12 cellular contexts compared by ENCODE assay signal in the genomic region with DNA sequence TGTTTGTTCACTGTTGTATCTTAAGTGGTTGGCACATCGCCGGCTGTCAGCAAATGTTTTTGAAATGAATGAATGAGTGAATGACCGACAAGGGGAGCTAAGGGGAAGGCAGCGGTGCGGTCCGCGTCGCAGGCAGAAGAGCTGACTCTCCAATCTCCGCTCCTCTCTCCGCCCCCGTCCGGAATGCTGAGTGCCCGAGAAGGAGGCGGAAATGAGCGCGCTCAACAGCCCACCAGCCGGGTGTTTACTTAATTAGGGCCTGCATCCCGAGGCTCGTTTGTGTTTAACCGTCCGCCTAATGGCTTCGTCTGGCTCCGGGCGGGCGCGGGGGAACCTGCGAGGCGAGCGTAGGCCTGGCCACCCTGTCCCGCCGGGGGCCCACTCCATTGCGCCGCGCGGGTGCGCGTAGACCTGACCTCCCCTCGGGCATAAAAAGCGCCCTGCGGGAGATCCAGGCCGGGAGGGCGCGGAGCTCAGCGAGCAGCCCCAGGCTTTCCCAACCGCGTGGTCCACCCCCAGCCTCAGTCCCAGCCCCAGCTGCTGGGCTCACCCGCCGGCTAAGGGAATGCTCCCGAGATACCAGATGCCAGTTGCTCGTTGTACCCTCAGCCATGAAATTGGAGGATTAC. TPM values are rescaled to one million over a fixed set of nuclear protein-coding genes. Genes with fewer than 3 reads are reported as not detected.
A peak's percentile ranks its signal among the peaks of the same experiment; 100 is the strongest.
DNase-seq lines count a peak whose midpoint lies in the region; ATAC-seq, FAIRE-seq and TF ChIP-seq lines count a peak whose summit lies in the region.
"Had no signal": no experiment of that assay in that cellular context is flagged by ENCODE, and none has a peak within 500 bp of the region (broad histone marks: within the 10 kb centered on the region; RNA-seq: fewer than 3 reads in every experiment).

No MANE protein-coding gene starts in this region.

- H3K4me3 Mint-ChIP-seq in HFFc6, result 0 out of 2 replicates have a peak overlapping the region, but pooled peaks have one; percentile 9
- peak overlapping the region; percentile 61 for H3K4me3 Mint-ChIP-seq in mesothelial cell of epicardium
- H3K4me3 Mint-ChIP-seq in effector memory CD8-positive, alpha-beta T cell, result no peak overlapping the region
- H3K4me3 Mint-ChIP-seq: activated naive CD8-positive, alpha-beta T cell had no signal

- peak; percentile 13 for DNase-seq in Ammon's horn (ENCODE audit: low spot score)
- DNase-seq in HFFc6, result no peak
- peak; percentile 20 for DNase-seq in dermis blood vessel endothelial cell
- DNase-seq in mesothelial cell of epicardium (ENCODE audit: low spot score in 2 of 2, unreplicated experiment in 2 of 2), result peak; percentile 27 to 64
- DNase-seq in GM12891 (ENCODE audit: insufficient read length, low spot score), result no peak
- DNase-seq in effector memory CD8-positive, alpha-beta T cell, result no peak
- DNase-seq: stimulated activated CD4-positive, alpha-beta T cell treated with anti-CD3 and anti-CD28 coated beads, Interleukin-2, amount 100 ng/mL, for 48 hours; T-helper 9 cell had no signal

- no peak for FAIRE-seq in GM12891 (lab: Jason Lieb, UNC)
- FAIRE-seq: keratinocyte had no signal

- TF ChIP-seq POLR2A in GM12891 (IDR thresholded peaks at IDR 0.05; ENCODE audit: low read depth, low read length), result no peak

- H3K27me3 Mint-ChIP-seq in HFFc6 (ENCODE audit: insufficient read depth), result peaks cover 45% of the 10 kb centered on the region
- H3K27me3 Mint-ChIP-seq in mesothelial cell of epicardium (ENCODE audit: low read depth), result peaks cover 3% of the 10 kb centered on the region
- H3K27me3 Mint-ChIP-seq in effector memory CD8-positive, alpha-beta T cell, result peaks cover 52 to 80% of the 10 kb centered on the region in 2 donors

- no peaks in the 10 kb centered on the region for H3K9me3 Mint-ChIP-seq in HFFc6
- H3K9me3 Mint-ChIP-seq in mesothelial cell of epicardium, result no peaks in the 10 kb centered on the region
- H3K9me3 Mint-ChIP-seq in effector memory CD8-positive, alpha-beta T cell, result no peaks in the 10 kb centered on the region

- no peak overlapping the region for H3K27ac Mint-ChIP-seq in HFFc6
- no peak overlapping the region for H3K27ac Mint-ChIP-seq in mesothelial cell of epicardium
- H3K27ac Mint-ChIP-seq in effector memory CD8-positive, alpha-beta T cell, result no peak overlapping the region
- H3K27ac Mint-ChIP-seq: activated naive CD8-positive, alpha-beta T cell had no signal

- H3K36me3 Mint-ChIP-seq in HFFc6 (ENCODE audit: low read depth) (no peaks in the 10 kb centered on the region; the same call in 1 of the 2 replicates), mesothelial cell of epicardium (no peaks in the 10 kb centered on the region)
- H3K36me3 Mint-ChIP-seq in effector memory CD8-positive, alpha-beta T cell (ENCODE audit: insufficient read depth), result no peaks in the 10 kb centered on the region
- H3K36me3 Mint-ChIP-seq: activated naive CD8-positive, alpha-beta T cell had no signal

- H3K4me1 Mint-ChIP-seq in HFFc6 (ENCODE audit: low read depth) (peaks cover 13% of the 10 kb centered on the region), mesothelial cell of epicardium (peaks cover 28% of the 10 kb centered on the region)
- H3K4me1 Mint-ChIP-seq in effector memory CD8-positive, alpha-beta T cell (ENCODE audit: low read depth in 2 of 2), result peaks cover 0 to 2% of the 10 kb centered on the region in 2 donors

- no peak for ATAC-seq in GM19452 (IDR thresholded peaks at IDR 0.05; ENCODE audit: unreplicated experiment)
- no peak for ATAC-seq in GM18519 (IDR thresholded peaks at IDR 0.05; ENCODE audit: low FRiP score, unreplicated experiment)
- ATAC-seq in effector memory CD8-positive, alpha-beta T cell (replicated peaks), result no peak

- TF ChIP-seq CTCF in HFFc6 (IDR thresholded peaks at IDR 0.05), result no peak
- no peak for TF ChIP-seq CTCF in mesothelial cell of epicardium (IDR thresholded peaks at IDR 0.05; ENCODE audit: unreplicated experiment)

TF ChIP-seq in GM12891, 5 proteins besides CTCF, POLR2A, EP300 and RAD21:
- TF ChIP-seq POU2F2 (IDR thresholded peaks at IDR 0.05; ENCODE audit: low read depth, low read length) (no peak), SPI1 (IDR thresholded peaks at IDR 0.05; ENCODE audit: low read depth, low read length) (no peak), PAX5 (IDR thresholded peaks at IDR 0.05; ENCODE audit: insufficient read depth, low read length, severe bottlenecking) (no peak), TAF1 (IDR thresholded peaks at IDR 0.05; ENCODE audit: low read depth, low read length) (no peak), POLR2AphosphoS5 (IDR thresholded peaks at IDR 0.05; ENCODE audit: low read depth, low read length) (no peak)

RNA-seq across cellular contexts. Expression of gene CDH3, which starts 2.6 kb away (rescaled TPM):
- total RNA-seq in HFFc6 (2021; fragmentation: NEBNext Ultra II Directional; extraction: Animal tissue kit (Norgen Biotek cat#: 25700)), result under 1 TPM in 4 of 6 experiments, not detected in 2; 0.10 to 0.36 (median 0.13) TPM
- total RNA-seq in dermis blood vessel endothelial cell, result 0.19 and 0.85 TPM in 2 replicates
- total RNA-seq in mesothelial cell of epicardium, result 179 to 180 TPM (median 180 TPM) in 3 replicates
- 0.06 TPM for polyA plus RNA-seq in GM12891 (2012; ENCODE audit: low read depth, missing spikeins)

Comparison
In these comparisons a context has a peak if more than half of its experiments do, and no peak if none do; other contexts are left out.
1. DNase-seq: peak in Ammon's horn (single experiment), dermis blood vessel endothelial cell (single experiment) and mesothelial cell of epicardium (2 of 2); none in HFFc6 (single experiment), GM12891 (single experiment) and effector memory CD8-positive, alpha-beta T cell (0 of 3).
2. H3K4me3 Mint-ChIP-seq: peak in HFFc6 (single experiment) and mesothelial cell of epicardium (single experiment); none in effector memory CD8-positive, alpha-beta T cell (0 of 2).
3. RNA of gene CDH3, which starts 2.6 kb away (total RNA-seq): 179 to 180 TPM in mesothelial cell of epicardium; 0.19 to 0.85 TPM in dermis blood vessel endothelial cell and 0.10 to 0.36 TPM in HFFc6; every median in the first group is over 10 times any median in the second.